Comparison of ENCODE assay signal across 19 cellular contexts in the genomic region with DNA sequence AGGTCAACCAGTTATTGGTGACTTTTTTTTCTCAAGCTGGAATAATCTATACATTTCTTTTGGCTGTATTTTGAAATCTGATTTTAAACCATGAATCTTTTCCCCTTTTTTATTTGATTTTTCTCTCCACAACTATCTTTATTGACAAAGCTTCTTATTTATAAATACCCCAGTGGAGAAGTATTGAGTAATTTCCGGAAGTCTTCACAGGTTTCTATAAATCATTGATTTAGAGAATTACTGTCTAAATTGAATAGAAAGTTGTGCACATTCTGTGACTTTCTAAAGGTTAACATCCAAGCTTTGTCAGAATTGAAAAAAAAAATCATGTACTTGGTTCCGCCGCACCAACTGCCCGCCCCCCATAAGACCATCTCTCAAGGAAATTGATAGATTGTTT.
"Had no signal": no experiment of that assay in that cellular context is flagged by ENCODE, and none has a peak within 500 bp of the region (broad histone marks: within the 10 kb centered on the region; RNA-seq: fewer than 3 reads in every experiment).

No MANE protein-coding gene starts in this region.

- H3K27ac Mint-ChIP-seq: endodermal cell had no signal

- ATAC-seq: activated T-helper 17 cell treated with anti-CD3 and anti-CD28 coated beads, Interleukin-2, amount 50 U/mL, for 72 hours; left lobe of liver had no signal

- H3K27ac ChIP-seq: dorsolateral prefrontal cortex, thoracic aorta, upper lobe of left lung had no signal

- DNase-seq: activated CD4-positive, alpha-beta T cell treated with anti-CD3 and anti-CD28 coated beads, Interleukin-2, amount 10 ng/mL, durations not matched to agents 24 days and 14 days; activated naive CD4-positive, alpha-beta T cell treated with Interleukin-2 at 50 U/mL for 16 hours; central memory CD4-positive, alpha-beta T cell; dorsolateral prefrontal cortex; endodermal cell; erythroblast; hypothalamus; stimulated activated CD4-positive, alpha-beta T cell treated with anti-CD3 and anti-CD28 coated beads, Interleukin-2, amount 100 ng/mL, for 48 hours; T-helper 2 cell; upper lobe of left lung had no signal

- H3K9me3 ChIP-seq: thoracic aorta, upper lobe of left lung had no signal

- H3K27me3 Mint-ChIP-seq: activated CD4-positive, alpha-beta T cell treated with anti-CD3 and anti-CD28 coated beads, Interleukin-2, amount 10 ng/mL, durations not matched to agents 24 days and 14 days; activated T-helper 17 cell treated with anti-CD3 and anti-CD28 coated beads, Interleukin-2, amount 50 U/mL, for 72 hours had no signal

- FAIRE-seq: colon, frontal cortex, keratinocyte had no signal

- H3K4me1 Mint-ChIP-seq: mesothelial cell of epicardium had no signal

- H3K9me3 Mint-ChIP-seq: activated CD4-positive, alpha-beta T cell treated with anti-CD3 and anti-CD28 coated beads, Interleukin-2, amount 10 ng/mL, durations not matched to agents 24 days and 14 days; activated T-helper 17 cell treated with anti-CD3 and anti-CD28 coated beads, Interleukin-2, amount 50 U/mL, for 72 hours; endodermal cell; mesothelial cell of epicardium had no signal

- H3K4me1 ChIP-seq: upper lobe of left lung had no signal

- H3K27me3 ChIP-seq: brain microvascular endothelial cell, dorsolateral prefrontal cortex, upper lobe of left lung had no signal

- H3K4me3 ChIP-seq: dorsolateral prefrontal cortex, lung, thoracic aorta, upper lobe of left lung had no signal

- H3K4me3 Mint-ChIP-seq: activated CD4-positive, alpha-beta T cell treated with anti-CD3 and anti-CD28 coated beads, Interleukin-2, amount 10 ng/mL, durations not matched to agents 24 days and 14 days; activated T-helper 17 cell treated with anti-CD3 and anti-CD28 coated beads, Interleukin-2, amount 50 U/mL, for 72 hours; endodermal cell; mesothelial cell of epicardium had no signal
